In the genomic region with DNA sequence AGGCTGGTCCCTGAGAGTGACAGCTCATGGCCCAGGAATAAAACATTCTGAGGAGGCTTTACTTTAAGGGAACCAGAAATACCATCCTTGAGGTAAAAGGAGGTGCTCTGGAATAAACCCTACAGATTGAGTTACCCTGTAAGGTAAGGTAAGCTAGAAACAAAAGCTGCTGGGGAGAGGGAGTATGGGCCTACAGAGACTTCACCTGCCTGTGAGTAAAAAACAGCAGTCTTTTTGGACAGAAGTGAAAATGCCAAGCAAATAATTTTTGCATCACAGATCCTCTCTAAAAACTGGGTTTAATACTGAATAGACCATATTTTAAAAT, we compare ENCODE assay signal across 7 cellular contexts. TPM values are rescaled to one million over a fixed set of nuclear protein-coding genes. Genes with fewer than 3 reads are reported as not detected.
DNase-seq lines count a peak whose midpoint lies in the region; ATAC-seq and TF ChIP-seq lines count a peak whose summit lies in the region.

No MANE protein-coding gene starts in this region.

- H3K4me3 Mint-ChIP-seq in activated B cell treated with CpG ODN at 0.5 μM for 24 hours, result peak overlapping the region; percentile 61
- H3K4me3 Mint-ChIP-seq in stimulated activated naive CD8-positive, alpha-beta T cell treated with anti-CD3 and anti-CD28 coated beads, Interleukin-15, amount 100 ng/mL, for 72 hours, result peak overlapping the region; percentile 61 to 90

- DNase-seq in HL-60 (ENCODE audit: low read depth in 1 of 2, low spot score in 1 of 2), result no peak
- DNase-seq in activated B cell treated with CpG ODN at 0.5 μM for 24 hours, result no peak
- no peak for DNase-seq in stimulated activated naive CD8-positive, alpha-beta T cell treated with anti-CD3 and anti-CD28 coated beads, Interleukin-15, amount 100 ng/mL, for 72 hours
- DNase-seq in SKM-1 (lab: John Stamatoyannopoulos, UW; ENCODE audit: unreplicated experiment), result no peak
- DNase-seq in midbrain (lab: John Stamatoyannopoulos, UW), result no peak

- H3K27ac ChIP-seq in HL-60 (replicated peaks) (peak overlapping the region; percentile 92), iPS-18a (ENCODE audit: low read length) (peak overlapping the region; percentile 32)

- no peaks in the 10 kb centered on the region for H3K9me3 ChIP-seq in iPS-18a (ENCODE audit: control insufficient read depth, low read depth, low read length)

- CTCF ChIA-PET in activated B cell treated with CpG ODN at 0.5 μM for 24 hours (lab: Charles Lee), result interaction anchor here (0.5 to 2.2 kb wide), 5 partner anchors 9 to 43 kb away, joined by 3 to 8 read pairs (median 4); no protein-coding TSS in a partner anchor

- peaks cover 14% of the 10 kb centered on the region for H3K36me3 Mint-ChIP-seq in activated B cell treated with CpG ODN at 0.5 μM for 24 hours (ENCODE audit: low read depth)

- intact Hi-C loops in activated B cell treated with CpG ODN at 0.5 μM for 24 hours (cut with micrococcal nuclease), result loop anchor here (2.0 kb wide), 1 partner anchor 25 kb away; no protein-coding TSS in a partner anchor

- H3K4me1 ChIP-seq in iPS-18a (ENCODE audit: control insufficient read depth, low read depth, low read length), result peaks cover 30% of the 10 kb centered on the region

- H3K27me3 ChIP-seq in HL-60 (ENCODE audit: insufficient read depth, poor library complexity, severe bottlenecking) (no peaks in the 10 kb centered on the region), iPS-18a (ENCODE audit: control insufficient read depth, insufficient read depth, low read length) (no peaks in the 10 kb centered on the region)

- H3K4me3 ChIP-seq in HL-60 (replicated peaks; ENCODE audit: insufficient read depth, low read length) (no peak overlapping the region), iPS-18a (ENCODE audit: low read length) (no peak overlapping the region)

- no peaks in the 10 kb centered on the region for H3K27me3 Mint-ChIP-seq in activated B cell treated with CpG ODN at 0.5 μM for 24 hours
- no peaks in the 10 kb centered on the region for H3K27me3 Mint-ChIP-seq in stimulated activated naive CD8-positive, alpha-beta T cell treated with anti-CD3 and anti-CD28 coated beads, Interleukin-15, amount 100 ng/mL, for 72 hours

- H3K4me1 Mint-ChIP-seq in activated B cell treated with CpG ODN at 0.5 μM for 24 hours, result peaks cover 53% of the 10 kb centered on the region
- peaks cover 74% of the 10 kb centered on the region for H3K4me1 Mint-ChIP-seq in stimulated activated naive CD8-positive, alpha-beta T cell treated with anti-CD3 and anti-CD28 coated beads, Interleukin-15, amount 100 ng/mL, for 72 hours

- no peaks in the 10 kb centered on the region for H3K36me3 ChIP-seq in iPS-18a (ENCODE audit: control insufficient read depth, low read depth, low read length)

- H3K9ac ChIP-seq in iPS-18a (ENCODE audit: low read length), result peak overlapping the region; percentile 68

- TF ChIP-seq CTCF in HL-60 (IDR thresholded peaks at IDR 0.05; ENCODE audit: insufficient read depth, low read length) (no peak), activated B cell treated with CpG ODN at 0.5 μM for 24 hours (IDR thresholded peaks at IDR 0.05) (no peak)

- H3K9me3 Mint-ChIP-seq in activated B cell treated with CpG ODN at 0.5 μM for 24 hours, result no peaks in the 10 kb centered on the region
- peaks cover 0 to 3% of the 10 kb centered on the region in 2 donors for H3K9me3 Mint-ChIP-seq in stimulated activated naive CD8-positive, alpha-beta T cell treated with anti-CD3 and anti-CD28 coated beads, Interleukin-15, amount 100 ng/mL, for 72 hours

- H3K27ac Mint-ChIP-seq in activated B cell treated with CpG ODN at 0.5 μM for 24 hours, result peak overlapping the region; percentile 89
- H3K27ac Mint-ChIP-seq in stimulated activated naive CD8-positive, alpha-beta T cell treated with anti-CD3 and anti-CD28 coated beads, Interleukin-15, amount 100 ng/mL, for 72 hours, result peak overlapping the region; percentile 90 to 95

- ATAC-seq in activated B cell treated with CpG ODN at 0.5 μM for 24 hours (ENCODE audit: low read depth) (no peak), HG03095 (IDR thresholded peaks at IDR 0.05; ENCODE audit: unreplicated experiment) (no peak)
- no peak for ATAC-seq in stimulated activated naive CD8-positive, alpha-beta T cell treated with anti-CD3 and anti-CD28 coated beads, Interleukin-15, amount 100 ng/mL, for 72 hours

- POLR2A ChIA-PET in activated B cell treated with CpG ODN at 0.5 μM for 24 hours (lab: Charles Lee), result interaction anchor here (0.8 to 1.5 kb wide), 5 partner anchors 18 to 128 kb away, joined by 3 to 5 read pairs (median 4); a partner anchor contains a TSS

RNA-seq across cellular contexts. Expression of a gene that starts 41.2 kb away (rescaled TPM):
- total RNA-seq in activated B cell treated with CpG ODN at 0.5 μM for 24 hours, result 68.3 and 69.4 TPM in 2 replicates

RNA-seq across cellular contexts. Expression of a gene that starts 56.5 kb away (rescaled TPM):
- total RNA-seq in activated B cell treated with CpG ODN at 0.5 μM for 24 hours, result 1.8 and 2.0 TPM in 2 replicates
